Comparison of ENCODE assay signal across 26 cellular contexts in the genomic region with DNA sequence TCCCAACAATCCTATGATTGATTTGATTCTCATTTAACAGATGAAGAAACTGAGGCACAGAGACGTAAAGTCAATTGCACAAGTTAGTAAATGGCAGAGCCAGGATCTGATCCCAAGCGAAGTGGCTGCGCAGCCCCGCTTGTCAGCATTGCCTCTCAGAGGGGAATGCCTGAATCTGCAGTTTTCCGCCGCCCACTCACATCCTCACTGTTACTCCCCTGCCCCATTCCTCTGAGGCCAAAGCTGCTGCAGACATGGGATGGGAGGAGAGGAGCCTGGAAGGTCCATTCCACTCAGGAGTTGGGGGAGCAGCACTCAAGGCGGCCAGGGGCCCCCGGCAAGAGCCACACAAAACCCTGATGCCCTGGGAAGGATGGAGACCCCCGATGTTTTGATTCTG. TPM values are rescaled to one million over a fixed set of nuclear protein-coding genes. Genes with fewer than 3 reads are reported as not detected.
A peak's percentile ranks its signal among the peaks of the same experiment; 100 is the strongest.
DNase-seq lines count a peak whose midpoint lies in the region; ATAC-seq and TF ChIP-seq lines count a peak whose summit lies in the region.
"Had no signal": no experiment of that assay in that cellular context is flagged by ENCODE, and none has a peak within 500 bp of the region (broad histone marks: within the 10 kb centered on the region; RNA-seq: fewer than 3 reads in every experiment).

No MANE protein-coding gene starts in this region.

- in situ Hi-C loops in G401 (cut with HindIII; ENCODE audit: low sequenced_read_pairs), result no loop called here

- H3K27me3 ChIP-seq in body of pancreas, result no peaks in the 10 kb centered on the region
- H3K27me3 ChIP-seq in smooth muscle cell (ENCODE audit: low read depth), result no peaks in the 10 kb centered on the region
- H3K27me3 ChIP-seq: SJCRH30 had no signal

- no peak overlapping the region for H3K4me3 ChIP-seq in body of pancreas
- H3K4me3 ChIP-seq in smooth muscle cell, result no peak overlapping the region
- H3K4me3 ChIP-seq: HAP-1 had no signal

- peak overlapping the region; percentile 51 for H3K4me2 ChIP-seq in smooth muscle cell

- no peak overlapping the region for H2AFZ ChIP-seq in smooth muscle cell (ENCODE audit: low read depth)

- H3K4me1 ChIP-seq in body of pancreas, result peaks cover 11% of the 10 kb centered on the region
- H3K4me1 ChIP-seq in smooth muscle cell (ENCODE audit: low read depth), result peaks cover 11% of the 10 kb centered on the region
- H3K4me1 ChIP-seq: HAP-1 had no signal

- H3K79me2 ChIP-seq in smooth muscle cell (ENCODE audit: low read depth), result no peaks in the 10 kb centered on the region

- no peak overlapping the region for H3K9ac ChIP-seq in smooth muscle cell (ENCODE audit: low read depth)

- whole genome bisulfite sequencing in body of pancreas, 2 donors, result 84 to 87% methylated on average over 8 to 9 of the region's 9 CpGs
- WGBS in smooth muscle cell (ENCODE audit: low lambda C conversion rate), result 59% methylated on average over 9 of the region's 9 CpGs

- peak; percentile 60 for DNase-seq in G401 (ENCODE audit: low spot score)
- no peak for DNase-seq in body of pancreas
- DNase-seq in hepatic stellate cell (ENCODE audit: low spot score), result peak; percentile 42
- DNase-seq in smooth muscle cell (lab: John Stamatoyannopoulos, UW; ENCODE audit: unreplicated experiment), result no peak
- no peak for DNase-seq in NCI-H1105 (lab: John Stamatoyannopoulos, UW)
- DNase-seq in occipital lobe (lab: John Stamatoyannopoulos, UW), result no peak
- DNase-seq: activated B cell treated with CpG ODN at 0.5 μM for 24 hours; activated CD8-positive, alpha-beta T cell treated with anti-CD3 and anti-CD28 coated beads for 36 hours; activated naive CD4-positive, alpha-beta T cell treated with anti-CD3 and anti-CD28 coated beads, Interleukin-2, amount 10 ng/mL, durations not matched to agents 7 days and 5 days; activated T-cell treated with anti-CD3 and anti-CD28 coated beads, Interleukin-2, amount 50 U/mL, for 4 hours; CD4-positive, CD25-positive, alpha-beta regulatory T cell; foreskin fibroblast; NCI-H1436 treated with DMSO at 0.1 percent for 48 hours; NCI-H748 treated with DMSO at 0.1 percent for 48 hours; OCI-M1; stimulated activated CD4-positive, alpha-beta T cell treated with anti-CD3 and anti-CD28 coated beads, Interleukin-2, amount 100 ng/mL, for 48 hours had no signal

- H3K36me3 ChIP-seq in body of pancreas (replicated peaks in 1 of 2; ENCODE audit: insufficient read depth in 1 of 2, low read depth in 2 of 2), result no peaks in the 10 kb centered on the region
- H3K36me3 ChIP-seq in smooth muscle cell (ENCODE audit: low read depth), result no peaks in the 10 kb centered on the region

- H3K9me3 ChIP-seq in body of pancreas (no peaks in the 10 kb centered on the region), smooth muscle cell (replicated peaks; ENCODE audit: low read depth) (no peaks in the 10 kb centered on the region)
- H3K9me3 ChIP-seq: HAP-1, SJCRH30 had no signal

- TF ChIP-seq POLR2A in body of pancreas (IDR thresholded peaks at IDR 0.05), result no peak

- intact Hi-C loops in body of pancreas (cut with DNase I), result no loop called here

- H3K27ac ChIP-seq in body of pancreas (no peak overlapping the region), smooth muscle cell (ENCODE audit: low read depth) (peak overlapping the region; percentile 4)
- H3K27ac ChIP-seq: SJCRH30 had no signal

- TF ChIP-seq CTCF in body of pancreas (IDR thresholded peaks at IDR 0.05) (no peak), smooth muscle cell (IDR thresholded peaks at IDR 0.05; ENCODE audit: borderline replicate concordance, insufficient read depth, poor library complexity, severe bottlenecking) (no peak)

- ATAC-seq in body of pancreas, result peak; percentile 22
- no peak for ATAC-seq in GM21367 (IDR thresholded peaks at IDR 0.05; ENCODE audit: unreplicated experiment)
- no peak for ATAC-seq in esophagus mucosa
- ATAC-seq: activated CD8-positive, alpha-beta T cell treated with anti-CD3 and anti-CD28 coated beads for 36 hours; activated T-cell treated with anti-CD3 and anti-CD28 coated beads, Interleukin-2, amount 50 U/mL, for 4 hours had no signal

- H4K20me1 ChIP-seq in smooth muscle cell (ENCODE audit: low read depth), result no peaks in the 10 kb centered on the region

- H3F3A ChIP-seq in smooth muscle cell (ENCODE audit: low read depth), result no peaks in the 10 kb centered on the region

RNA-seq across cellular contexts. Expression of a gene that starts 1.0 kb away (rescaled TPM):
- not detected in 2 replicates for total RNA-seq in G401 (2014; rRNA removed; shearing (Covaris generic))
- total RNA-seq in body of pancreas, result under 1 TPM; 0.26 to 0.33 TPM
- 0.04 and 0.54 TPM in 2 replicates for total RNA-seq in smooth muscle cell
- 0.29 and 1.0 TPM in 2 replicates for polyA plus RNA-seq in smooth muscle cell
- total RNA-seq in occipital lobe, result 0.62 TPM
- 0.08 TPM for total RNA-seq in esophagus mucosa
- total RNA-seq: activated B cell treated with CpG ODN at 0.5 μM for 24 hours; activated CD8-positive, alpha-beta T cell treated with anti-CD3 and anti-CD28 coated beads for 36 hours; activated T-cell treated with anti-CD3 and anti-CD28 coated beads, Interleukin-2, amount 50 U/mL, for 4 hours; CD4-positive, CD25-positive, alpha-beta regulatory T cell; endothelial cell of umbilical vein; MCF 10A; osteocyte had no signal
- polyA plus RNA-seq: endothelial cell of umbilical vein had no signal

RNA-seq across cellular contexts. Expression of a gene that starts 21.3 kb away (rescaled TPM):
- total RNA-seq in G401 (2014; rRNA removed; shearing (Covaris generic)), result 6.4 and 27.3 TPM in 2 replicates
- total RNA-seq in body of pancreas (10 to 100 TPM; 32.4 to 65.9 TPM), smooth muscle cell (14.3 and 14.6 TPM in 2 replicates), occipital lobe (11.7 TPM), esophagus mucosa (17.8 TPM)
- 21.5 and 22.3 TPM in 2 replicates for polyA plus RNA-seq in smooth muscle cell

RNA-seq across cellular contexts. Expression of a gene that starts 23.0 kb away (rescaled TPM):
- total RNA-seq in G401 (2014; rRNA removed; shearing (Covaris generic)), result not detected in 2 replicates
- total RNA-seq in body of pancreas (not detected), smooth muscle cell (not detected in 2 replicates), occipital lobe (not detected), esophagus mucosa (not detected)
- 0.14 TPM in 1 of 2 replicates, not detected in the other for polyA plus RNA-seq in smooth muscle cell
- total RNA-seq: activated B cell treated with CpG ODN at 0.5 μM for 24 hours; activated T-cell treated with anti-CD3 and anti-CD28 coated beads, Interleukin-2, amount 50 U/mL, for 4 hours; CD4-positive, CD25-positive, alpha-beta regulatory T cell; endothelial cell of umbilical vein; lower leg skin; MCF 10A; osteocyte; subcutaneous adipose tissue had no signal
- polyA plus RNA-seq: AG04450; CD4-positive, CD25-positive, alpha-beta regulatory T cell; endothelial cell of umbilical vein had no signal

RNA-seq across cellular contexts. Expression of a gene that starts 39.0 kb away (rescaled TPM):
- 95.0 and 137 TPM in 2 replicates for total RNA-seq in G401 (2014; rRNA removed; shearing (Covaris generic))
- total RNA-seq in body of pancreas (10 to 100 TPM; 29.0 to 29.8 TPM), smooth muscle cell (19.0 and 27.5 TPM in 2 replicates), occipital lobe (41.2 TPM), esophagus mucosa (83.4 TPM)
- 32.6 and 46.5 TPM in 2 replicates for polyA plus RNA-seq in smooth muscle cell

RNA-seq across cellular contexts. Expression of a gene that starts 43.2 kb away (rescaled TPM):
- total RNA-seq in G401 (2014; rRNA removed; shearing (Covaris generic)), result 18.8 and 36.1 TPM in 2 replicates
- under 1 TPM in 1 of 2 donors, not detected in 1; 0.52 TPM for total RNA-seq in body of pancreas
- 2.3 and 3.7 TPM in 2 replicates for total RNA-seq in smooth muscle cell
- 8.1 and 9.6 TPM in 2 replicates for polyA plus RNA-seq in smooth muscle cell
- total RNA-seq in occipital lobe, result 1.1 TPM
- 31.2 TPM for total RNA-seq in esophagus mucosa

Comparison
In these comparisons a context has a peak if more than half of its experiments do, and no peak if none do; other contexts are left out.
1. DNase-seq: peak in G401 (single experiment) and hepatic stellate cell (single experiment); none in body of pancreas (0 of 4), smooth muscle cell (single experiment), NCI-H1105 (single experiment) and occipital lobe (single experiment).